Comparison of ENCODE assay signal across 15 cellular contexts in genomic region chr19:16359964-16360363, GRCh38. TPM values are rescaled to one million over a fixed set of nuclear protein-coding genes. Genes with fewer than 3 reads are reported as not detected.
DNase-seq lines count a peak whose midpoint lies in the region; ATAC-seq and TF ChIP-seq lines count a peak whose summit lies in the region.
"Had no signal": no experiment of that assay in that cellular context is flagged by ENCODE, and none has a peak within 500 bp of the region (broad histone marks: within the 10 kb centered on the region; RNA-seq: fewer than 3 reads in every experiment).

No MANE protein-coding gene starts in this region.

- peaks cover 100% of the 10 kb centered on the region for H3K4me1 ChIP-seq in BLaER1
- no peaks in the 10 kb centered on the region for H3K4me1 ChIP-seq in OCI-LY7 (ENCODE audit: insufficient read depth, low read length, poor library complexity, severe bottlenecking)
- H3K4me1 ChIP-seq: A549 had no signal

- ATAC-seq in effector memory CD8-positive, alpha-beta T cell (replicated peaks), result no peak
- ATAC-seq in HG03108 (IDR thresholded peaks at IDR 0.05; ENCODE audit: unreplicated experiment), result no peak
- ATAC-seq: A549 had no signal

- DNase-seq in activated CD4-positive, alpha-beta memory T cell treated with anti-CD3 and anti-CD28 coated beads, Interleukin-2, amount 10 ng/mL, durations not matched to agents 7 days and 5 days, result no peak
- DNase-seq in activated CD4-positive, alpha-beta memory T cell treated with anti-CD3 and anti-CD28 coated beads for 36 hours, result no peak
- DNase-seq in OCI-LY7 (ENCODE audit: low spot score) (no peak), Calu3 (no peak), ecto neural progenitor cell (ENCODE audit: low spot score) (no peak)
- DNase-seq in effector memory CD8-positive, alpha-beta T cell, result no peak
- DNase-seq: H7; KBM-7; NCI-H146; NCI-H226; NCI-H526 treated with DMSO at 0.1 percent for 48 hours; NK-92 treated with Interleukin-12 subunit alpha and Interleukin-12 subunit beta, amount 100 ng/mL, for 24 hours had no signal

- H3K27ac Mint-ChIP-seq in activated CD4-positive, alpha-beta memory T cell treated with anti-CD3 and anti-CD28 coated beads, Interleukin-2, amount 10 ng/mL, durations not matched to agents 7 days and 5 days, result peak overlapping the region; percentile 85
- no peak overlapping the region for H3K27ac Mint-ChIP-seq in activated CD4-positive, alpha-beta memory T cell treated with anti-CD3 and anti-CD28 coated beads for 36 hours
- H3K27ac Mint-ChIP-seq in effector memory CD8-positive, alpha-beta T cell, result peak overlapping the region; percentile 72 to 82
- H3K27ac Mint-ChIP-seq in Calu3 (ENCODE audit: unreplicated experiment), result no peak overlapping the region

- H3K9me3 ChIP-seq in BLaER1, result no peaks in the 10 kb centered on the region
- H3K9me3 ChIP-seq in OCI-LY7 (ENCODE audit: low read length), result no peaks in the 10 kb centered on the region
- H3K9me3 ChIP-seq: A549 had no signal

- intact Hi-C loops in activated CD4-positive, alpha-beta memory T cell treated with anti-CD3 and anti-CD28 coated beads for 36 hours (cut with micrococcal nuclease), result no loop called here
- intact Hi-C loops in OCI-LY7 (cut with micrococcal nuclease; ENCODE audit: unreplicated experiment) (no loop called here), Calu3 (cut with micrococcal nuclease; ENCODE audit: unreplicated experiment) (no loop called here)

- no peak for TF ChIP-seq CTCF in OCI-LY7 (conservative IDR thresholded peaks at IDR 0.05; ENCODE audit: low read length)
- no peak for TF ChIP-seq CTCF in Calu3 (IDR thresholded peaks at IDR 0.05; ENCODE audit: unreplicated experiment)

- no peaks in the 10 kb centered on the region for H3K9me2 ChIP-seq in OCI-LY7 (ENCODE audit: insufficient read depth, low read length)

- no peak overlapping the region for H3K9ac ChIP-seq in BLaER1

- no peaks in the 10 kb centered on the region for H3K79me2 ChIP-seq in OCI-LY7 (ENCODE audit: insufficient read depth, low read depth, low read length)

- H4K20me1 ChIP-seq in BLaER1 (peaks cover 84% of the 10 kb centered on the region), OCI-LY7 (ENCODE audit: insufficient read depth, low read length) (no peaks in the 10 kb centered on the region)

- H3K27ac ChIP-seq in BLaER1 (peak overlapping the region; percentile 64; the same call in 1 of the 2 replicates), OCI-LY7 (ENCODE audit: low read depth, low read length, poor library complexity, severe bottlenecking) (no peak overlapping the region)
- H3K27ac ChIP-seq: A549 had no signal

- H3K4me2 ChIP-seq in BLaER1 (peak overlapping the region; percentile 82), OCI-LY7 (ENCODE audit: low read length) (no peak overlapping the region)
- H3K4me2 ChIP-seq: A549 had no signal

- peaks cover 91% of the 10 kb centered on the region for H3K4me1 Mint-ChIP-seq in activated CD4-positive, alpha-beta memory T cell treated with anti-CD3 and anti-CD28 coated beads, Interleukin-2, amount 10 ng/mL, durations not matched to agents 7 days and 5 days
- peaks cover 81% of the 10 kb centered on the region for H3K4me1 Mint-ChIP-seq in activated CD4-positive, alpha-beta memory T cell treated with anti-CD3 and anti-CD28 coated beads for 36 hours (ENCODE audit: low read depth)
- peaks cover 46 to 59% of the 10 kb centered on the region in 2 donors for H3K4me1 Mint-ChIP-seq in effector memory CD8-positive, alpha-beta T cell (ENCODE audit: low read depth in 2 of 2)
- H3K4me1 Mint-ChIP-seq in Calu3 (ENCODE audit: low read depth, unreplicated experiment), result peaks cover 12% of the 10 kb centered on the region

- POLR2A ChIA-PET in activated CD4-positive, alpha-beta memory T cell treated with anti-CD3 and anti-CD28 coated beads, Interleukin-2, amount 10 ng/mL, durations not matched to agents 7 days and 5 days (lab: Charles Lee), result interaction anchor here (2.7 to 34.9 kb wide), 4 partner anchors 9 to 25 kb away, joined by 11 to 3221 read pairs (median 224); partner anchors contain the start of gene KLF2
- POLR2A ChIA-PET in activated CD4-positive, alpha-beta memory T cell treated with anti-CD3 and anti-CD28 coated beads for 36 hours (lab: Charles Lee), result interaction anchor here (0.6 to 1.4 kb wide), 3 partner anchors 11 to 31 kb away, joined by 3 to 4 read pairs (median 3); no protein-coding TSS in a partner anchor
- POLR2A ChIA-PET in OCI-LY7 (lab: Charles Lee), result no interaction called here

- TSS peak; percentile 39 for BruUV-seq in OCI-LY7 (replicated peaks; lab: Mats Ljungman, UMichigan)
- BruUV-seq in Calu3 (replicated peaks; lab: Mats Ljungman, UMichigan), result no TSS peak

- H3K27me3 Mint-ChIP-seq in activated CD4-positive, alpha-beta memory T cell treated with anti-CD3 and anti-CD28 coated beads, Interleukin-2, amount 10 ng/mL, durations not matched to agents 7 days and 5 days, result no peaks in the 10 kb centered on the region
- H3K27me3 Mint-ChIP-seq in activated CD4-positive, alpha-beta memory T cell treated with anti-CD3 and anti-CD28 coated beads for 36 hours, result peaks cover under 1% of the 10 kb centered on the region
- H3K27me3 Mint-ChIP-seq in effector memory CD8-positive, alpha-beta T cell, result no peaks in the 10 kb centered on the region
- H3K27me3 Mint-ChIP-seq in Calu3 (ENCODE audit: unreplicated experiment), result no peaks in the 10 kb centered on the region

- no peak overlapping the region for H2AFZ ChIP-seq in OCI-LY7 (ENCODE audit: low read length)

- H3K27me3 ChIP-seq in BLaER1, result no peaks in the 10 kb centered on the region

- H3K36me3 ChIP-seq in BLaER1 (peaks cover 20% of the 10 kb centered on the region), OCI-LY7 (ENCODE audit: insufficient read depth, low read length) (peaks cover 28% of the 10 kb centered on the region)

- H3K36me3 Mint-ChIP-seq in activated CD4-positive, alpha-beta memory T cell treated with anti-CD3 and anti-CD28 coated beads, Interleukin-2, amount 10 ng/mL, durations not matched to agents 7 days and 5 days (ENCODE audit: low read depth), result peaks cover 61% of the 10 kb centered on the region
- H3K36me3 Mint-ChIP-seq in activated CD4-positive, alpha-beta memory T cell treated with anti-CD3 and anti-CD28 coated beads for 36 hours, result peaks cover 29% of the 10 kb centered on the region
- peaks cover 6% of the 10 kb centered on the region for H3K36me3 Mint-ChIP-seq in effector memory CD8-positive, alpha-beta T cell (ENCODE audit: insufficient read depth)
- peaks cover 11% of the 10 kb centered on the region for H3K36me3 Mint-ChIP-seq in Calu3 (ENCODE audit: insufficient read depth, unreplicated experiment)

- no peaks in the 10 kb centered on the region for H3K9me3 Mint-ChIP-seq in activated CD4-positive, alpha-beta memory T cell treated with anti-CD3 and anti-CD28 coated beads, Interleukin-2, amount 10 ng/mL, durations not matched to agents 7 days and 5 days
- H3K9me3 Mint-ChIP-seq in activated CD4-positive, alpha-beta memory T cell treated with anti-CD3 and anti-CD28 coated beads for 36 hours, result no peaks in the 10 kb centered on the region
- no peaks in the 10 kb centered on the region for H3K9me3 Mint-ChIP-seq in effector memory CD8-positive, alpha-beta T cell
- H3K9me3 Mint-ChIP-seq in Calu3 (ENCODE audit: low read depth, unreplicated experiment), result no peaks in the 10 kb centered on the region

- CTCF ChIA-PET in activated CD4-positive, alpha-beta memory T cell treated with anti-CD3 and anti-CD28 coated beads, Interleukin-2, amount 10 ng/mL, durations not matched to agents 7 days and 5 days (lab: Charles Lee), result interaction anchor here (0.7 to 5.3 kb wide), 5 partner anchors 10 to 31 kb away, joined by 3 to 41 read pairs (median 8); no protein-coding TSS in a partner anchor
- CTCF ChIA-PET in activated CD4-positive, alpha-beta memory T cell treated with anti-CD3 and anti-CD28 coated beads for 36 hours (lab: Charles Lee), result interaction anchor here (1.5 kb wide), 1 partner anchor 14 kb away, joined by 6 read pairs; no protein-coding TSS in a partner anchor
- CTCF ChIA-PET in OCI-LY7 (lab: Charles Lee; ENCODE audit: unreplicated experiment) (no interaction called here), Calu3 (lab: Charles Lee) (no interaction called here)

- H3K4me3 ChIP-seq in BLaER1 (no peak overlapping the region), OCI-LY7 (ENCODE audit: low read depth, low read length, poor library complexity, severe bottlenecking) (no peak overlapping the region)
- H3K4me3 ChIP-seq: A549 had no signal

- no peak overlapping the region for H3K4me3 Mint-ChIP-seq in activated CD4-positive, alpha-beta memory T cell treated with anti-CD3 and anti-CD28 coated beads, Interleukin-2, amount 10 ng/mL, durations not matched to agents 7 days and 5 days
- H3K4me3 Mint-ChIP-seq in activated CD4-positive, alpha-beta memory T cell treated with anti-CD3 and anti-CD28 coated beads for 36 hours, result no peak overlapping the region
- no peak overlapping the region for H3K4me3 Mint-ChIP-seq in effector memory CD8-positive, alpha-beta T cell
- H3K4me3 Mint-ChIP-seq in Calu3 (ENCODE audit: low read depth, unreplicated experiment), result no peak overlapping the region

RNA-seq across cellular contexts. Expression of gene KLF2, which starts 35.3 kb away (rescaled TPM):
- total RNA-seq in activated CD4-positive, alpha-beta memory T cell treated with anti-CD3 and anti-CD28 coated beads, Interleukin-2, amount 10 ng/mL, durations not matched to agents 7 days and 5 days, result 100 to 1,000 TPM; 410 to 423 TPM
- 1 to 10 TPM; 1.7 TPM for total RNA-seq in activated CD4-positive, alpha-beta memory T cell treated with anti-CD3 and anti-CD28 coated beads for 36 hours
- 4.5 and 8.6 TPM in 2 replicates for total RNA-seq in OCI-LY7 (2014; rRNA removed; shearing (Covaris generic))
- total RNA-seq in OCI-LY7 (2022), result 6.2 and 8.2 TPM in 2 replicates
- 2.5 and 5.0 TPM in 2 replicates for total RNA-seq in Calu3 (2022)
- total RNA-seq: H7 had no signal

Comparison
In these comparisons a context has a peak if more than half of its experiments do, and no peak if none do; other contexts are left out.
1. H3K27ac Mint-ChIP-seq: peak in activated CD4-positive, alpha-beta memory T cell treated with anti-CD3 and anti-CD28 coated beads, Interleukin-2, amount 10 ng/mL, durations not matched to agents 7 days and 5 days (single experiment) and effector memory CD8-positive, alpha-beta T cell (2 of 2); none in activated CD4-positive, alpha-beta memory T cell treated with anti-CD3 and anti-CD28 coated beads for 36 hours (single experiment) and Calu3 (single experiment).
2. RNA of gene KLF2, which starts 35.3 kb away (total RNA-seq): 410 to 423 TPM in activated CD4-positive, alpha-beta memory T cell treated with anti-CD3 and anti-CD28 coated beads, Interleukin-2, amount 10 ng/mL, durations not matched to agents 7 days and 5 days; 4.5 to 8.6 TPM in OCI-LY7, 2.5 to 5.0 TPM in Calu3 and 1.7 TPM in activated CD4-positive, alpha-beta memory T cell treated with anti-CD3 and anti-CD28 coated beads for 36 hours; every median in the first group is over 10 times any median in the second.
3. CTCF ChIA-PET loops: an anchor here in activated CD4-positive, alpha-beta memory T cell treated with anti-CD3 and anti-CD28 coated beads, Interleukin-2, amount 10 ng/mL, durations not matched to agents 7 days and 5 days (0.7 to 5.3 kb wide) and activated CD4-positive, alpha-beta memory T cell treated with anti-CD3 and anti-CD28 coated beads for 36 hours (1.5 kb wide); none called in OCI-LY7 and Calu3.